ENCODE assay signal across 9 cellular contexts in the genomic region with DNA sequence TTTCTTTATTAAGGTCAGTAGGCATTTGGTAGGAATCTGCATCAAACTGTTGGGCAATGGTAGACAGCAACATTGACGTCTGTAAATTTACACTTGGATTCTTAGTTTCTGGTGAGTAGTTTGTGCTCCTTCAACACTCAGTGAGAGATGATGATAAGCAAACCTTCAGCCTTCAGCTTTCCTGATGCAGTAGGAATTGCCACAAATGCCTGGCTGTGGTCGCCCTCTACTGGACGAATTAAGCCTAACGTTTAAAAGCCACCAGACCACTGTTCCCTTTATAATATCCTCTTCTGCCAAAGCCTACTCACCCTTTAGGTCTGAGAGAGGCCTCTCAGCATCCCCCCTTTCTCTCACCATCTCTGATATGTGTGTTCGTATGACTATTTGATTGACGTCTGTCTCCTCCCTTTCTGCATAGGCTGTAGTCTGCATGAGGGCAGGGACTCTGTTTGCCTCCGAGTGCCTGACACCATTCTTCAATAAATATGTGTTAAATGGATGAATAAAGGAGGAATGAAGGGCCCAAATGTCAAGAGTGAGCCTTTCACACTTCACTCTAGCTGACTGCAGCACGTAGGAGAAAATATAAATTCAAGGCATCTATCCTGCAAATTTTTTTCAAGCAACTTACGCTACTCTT. TPM values are rescaled to one million over a fixed set of nuclear protein-coding genes. Genes with fewer than 3 reads are reported as not detected.
DNase-seq lines count a peak whose midpoint lies in the region; ATAC-seq and TF ChIP-seq lines count a peak whose summit lies in the region.
"Had no signal": no experiment of that assay in that cellular context is flagged by ENCODE, and none has a peak within 500 bp of the region (broad histone marks: within the 10 kb centered on the region; RNA-seq: fewer than 3 reads in every experiment).

No MANE protein-coding gene starts in this region.

- H3K36me3 ChIP-seq in CD8-positive, alpha-beta memory T cell (ENCODE audit: insufficient read depth, low read length): no peaks in the 10 kb centered on the region
- H3K36me3 ChIP-seq in stomach: no peaks in the 10 kb centered on the region

- H3K4me3 ChIP-seq in CD8-positive, alpha-beta memory T cell (ENCODE audit: low read length): no peak overlapping the region
- H3K4me3 ChIP-seq in stomach: no peak overlapping the region

- peaks cover 0 to 3% (median 0%) of the 10 kb centered on the region in 3 donors for H3K36me3 Mint-ChIP-seq in CD8-positive, alpha-beta memory T cell
- no peaks in the 10 kb centered on the region for H3K36me3 Mint-ChIP-seq in natural killer cell

- intact Hi-C loops in natural killer cell (cut with micrococcal nuclease): loop anchor here (1.0 to 5.0 kb wide), 2 partner anchors 326 to 1380 kb away; no protein-coding TSS in a partner anchor
- intact Hi-C loops in stomach (cut with DNase I; ENCODE audit: low total_unique reads): loop anchor here (10.0 kb wide), 1 partner anchor 1378 kb away; no protein-coding TSS in a partner anchor

- WGBS in stomach, 5 donors: 24 to 26% (median 26%) methylated on average over 9 of the region's 9 CpGs

- ATAC-seq in GM19372 (IDR thresholded peaks at IDR 0.05; ENCODE audit: low read depth, unreplicated experiment) (peak; percentile 73), HG03521 (IDR thresholded peaks at IDR 0.05; ENCODE audit: unreplicated experiment) (peak; percentile 75), natural killer cell (peak; percentile 70 to 80 (median 78))

- H3K4me1 Mint-ChIP-seq in CD8-positive, alpha-beta memory T cell: no peaks in the 10 kb centered on the region
- H3K4me1 Mint-ChIP-seq in natural killer cell: no peaks in the 10 kb centered on the region

- no peaks in the 10 kb centered on the region for H3K27me3 ChIP-seq in CD8-positive, alpha-beta memory T cell (ENCODE audit: insufficient read depth, low read length, poor library complexity, severe bottlenecking)
- H3K27me3 ChIP-seq in stomach: peaks cover 0 to 9% (median 0%) of the 10 kb centered on the region in 3 donors

- DNase-seq in CD8-positive, alpha-beta memory T cell: peak; percentile 20 to 62 (median 32)
- peak; percentile 14 for DNase-seq in NOMO-1 treated with dmso at 0.1 percent for 144 hours (lab: John Stamatoyannopoulos, UW; ENCODE audit: unreplicated experiment)
- DNase-seq in activated CD8-positive, alpha-beta memory T cell treated with anti-CD3 and anti-CD28 coated beads, Interleukin-2, amount 50 U/mL, for 4 hours: peak; percentile 42
- peak; percentile 79 to 88 for DNase-seq in erythroblast (lab: John Stamatoyannopoulos, UW)
- peak; percentile 25 for DNase-seq in natural killer cell
- peak; percentile 64 for DNase-seq in stomach

- CTCF ChIA-PET in CD8-positive, alpha-beta memory T cell (lab: Charles Lee): interaction anchor here (0.6 to 1.8 kb wide), 4 partner anchors 32 to 446 kb away, joined by 4 to 11 read pairs (median 4); no protein-coding TSS in a partner anchor

- TF ChIP-seq CTCF in natural killer cell (IDR thresholded peaks at IDR 0.05) (peak; percentile 77), stomach (IDR thresholded peaks at IDR 0.05) (peak in 5 of 7 experiments; percentile 46 to 75 (median 69))

- TF ChIP-seq EP300 in stomach (IDR thresholded peaks at IDR 0.05): no peak

- no peak overlapping the region for H3K27ac Mint-ChIP-seq in CD8-positive, alpha-beta memory T cell
- no peak overlapping the region for H3K27ac Mint-ChIP-seq in natural killer cell

- H3K27ac ChIP-seq in CD8-positive, alpha-beta memory T cell (ENCODE audit: low read depth, low read length): no peak overlapping the region
- no peak overlapping the region for H3K27ac ChIP-seq in stomach

- no peaks in the 10 kb centered on the region for H3K9me3 ChIP-seq in CD8-positive, alpha-beta memory T cell (ENCODE audit: low read length)
- H3K9me3 ChIP-seq in stomach: no peaks in the 10 kb centered on the region

- H3K27me3 Mint-ChIP-seq in CD8-positive, alpha-beta memory T cell: peaks cover 0 to 23% of the 10 kb centered on the region in 2 donors
- peaks cover 0 to 7% of the 10 kb centered on the region in 2 donors for H3K27me3 Mint-ChIP-seq in natural killer cell (ENCODE audit: low read depth in 2 of 2)

- POLR2A ChIA-PET in CD8-positive, alpha-beta memory T cell (lab: Charles Lee): no interaction called here

- no peaks in the 10 kb centered on the region for H3K4me1 ChIP-seq in CD8-positive, alpha-beta memory T cell (ENCODE audit: insufficient read depth, low read length)
- H3K4me1 ChIP-seq in stomach: no peaks in the 10 kb centered on the region

- H3K9me3 Mint-ChIP-seq in CD8-positive, alpha-beta memory T cell: no peaks in the 10 kb centered on the region
- H3K9me3 Mint-ChIP-seq in natural killer cell: no peaks in the 10 kb centered on the region

- TF ChIP-seq POLR2A in erythroblast (IDR thresholded peaks at IDR 0.05; ENCODE audit: low read length) (no peak), stomach (IDR thresholded peaks at IDR 0.05) (no peak)

- H3K4me3 Mint-ChIP-seq in CD8-positive, alpha-beta memory T cell: no peak overlapping the region
- H3K4me3 Mint-ChIP-seq in natural killer cell: no peak overlapping the region

RNA-seq across cellular contexts. Expression of a gene that starts 47.0 kb away (rescaled TPM):
- 1 to 10 TPM; 6.9 to 7.2 TPM for total RNA-seq in CD8-positive, alpha-beta memory T cell
- 4.4 TPM for polyA plus RNA-seq in CD8-positive, alpha-beta memory T cell
- total RNA-seq in natural killer cell: 10 to 100 TPM; 21.7 to 27.7 (median 26.3) TPM
- 10 to 100 TPM in 3 of 5 donors, 1 to 10 TPM in 2; 4.9 to 35.1 (median 11.3) TPM for total RNA-seq in stomach
- polyA plus RNA-seq in stomach: 1 to 10 TPM; 2.1 to 3.5 (median 2.7) TPM

RNA-seq across cellular contexts. Expression of a gene that starts 52.0 kb away (rescaled TPM):
- total RNA-seq in CD8-positive, alpha-beta memory T cell: not detected
- polyA plus RNA-seq in CD8-positive, alpha-beta memory T cell: not detected
- total RNA-seq in natural killer cell (not detected), stomach (not detected)
- polyA plus RNA-seq in stomach: not detected
- total RNA-seq: activated CD8-positive, alpha-beta memory T cell treated with anti-CD3 and anti-CD28 coated beads for 36 hours had no signal

RNA-seq across cellular contexts. Expression of a gene that starts 57.3 kb away (rescaled TPM):
- total RNA-seq in CD8-positive, alpha-beta memory T cell: not detected
- not detected for polyA plus RNA-seq in CD8-positive, alpha-beta memory T cell
- total RNA-seq in natural killer cell (not detected), stomach (not detected)
- polyA plus RNA-seq in stomach: not detected
- total RNA-seq: activated CD8-positive, alpha-beta memory T cell treated with anti-CD3 and anti-CD28 coated beads for 36 hours had no signal

Comparison
In these comparisons a context has a peak if more than half of its experiments do, and no peak if none do; other contexts are left out.
1. DNase-seq: peak in every context shown above with its lines; median percentile 84 in erythroblast; 64 in stomach; 42 in activated CD8-positive, alpha-beta memory T cell treated with anti-CD3 and anti-CD28 coated beads, Interleukin-2, amount 50 U/mL, for 4 hours; 32 in CD8-positive, alpha-beta memory T cell; 25 in natural killer cell; 14 in NOMO-1 treated with dmso at 0.1 percent for 144 hours.